Comparison of ENCODE assay signal across 13 cellular contexts in the genomic region with DNA sequence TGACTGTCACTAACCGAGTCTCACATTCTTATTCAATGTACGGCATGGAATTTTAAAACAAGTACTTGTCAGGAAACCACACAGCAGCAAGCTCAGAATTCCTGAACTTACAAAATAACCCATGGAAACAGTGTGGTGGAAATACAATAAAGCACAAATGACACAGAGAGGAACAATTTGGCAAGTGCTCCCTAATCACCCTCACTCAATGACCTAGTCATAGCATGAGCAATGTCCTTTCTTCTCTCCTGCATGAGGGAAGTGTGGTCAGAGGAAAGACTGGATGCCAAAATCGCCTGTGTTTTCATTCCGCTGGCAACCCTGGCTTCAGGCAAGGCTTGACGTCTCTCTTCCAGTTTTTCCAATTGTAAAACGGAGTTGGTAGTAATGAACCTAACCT.
A peak's percentile ranks its signal among the peaks of the same experiment; 100 is the strongest.
DNase-seq lines count a peak whose midpoint lies in the region; ATAC-seq, FAIRE-seq and TF ChIP-seq lines count a peak whose summit lies in the region.
"Had no signal": no experiment of that assay in that cellular context is flagged by ENCODE, and none has a peak within 500 bp of the region (broad histone marks: within the 10 kb centered on the region; RNA-seq: fewer than 3 reads in every experiment).

No MANE protein-coding gene starts in this region.

- BruUV-seq in mammary epithelial cell (replicated peaks; lab: Mats Ljungman, UMichigan): no TSS peak
- BruUV-seq in Calu3 (replicated peaks; lab: Mats Ljungman, UMichigan): no TSS peak

- H3K36me3 Mint-ChIP-seq in Calu3 (ENCODE audit: insufficient read depth, unreplicated experiment): no peaks in the 10 kb centered on the region

- no peaks in the 10 kb centered on the region for H3K27me3 ChIP-seq in mammary epithelial cell (ENCODE audit: insufficient read depth, low read length)

- H3K4me3 Mint-ChIP-seq in Calu3 (ENCODE audit: low read depth, unreplicated experiment): no peak overlapping the region
- H3K4me3 Mint-ChIP-seq: activated CD4-positive, alpha-beta T cell treated with anti-CD3 and anti-CD28 coated beads, Interleukin-2, amount 10 ng/mL, durations not matched to agents 24 days and 14 days had no signal

- in situ Hi-C loops in mammary epithelial cell (cut with MboI; ENCODE audit: low sequenced_read_pairs in 2 of 2): no loop called here

- no peak overlapping the region for H2AFZ ChIP-seq in mammary epithelial cell (ENCODE audit: low read depth, low read length)

- H3K4me1 ChIP-seq in mammary epithelial cell (ENCODE audit: insufficient read depth, low read length): peaks cover 13% of the 10 kb centered on the region

- WGBS in mammary epithelial cell (ENCODE audit: low coverage, missing lambda C conversion rate): 0% methylated on average over 6 of the region's 6 CpGs

- H3K9ac ChIP-seq in mammary epithelial cell (ENCODE audit: insufficient read depth, low read length): no peak overlapping the region

- POLR2A ChIA-PET in AG04449 (lab: Yijun Ruan, JAX): interaction anchor here (0.9 kb wide), 1 partner anchor 284 kb away, joined by 3 read pairs; no protein-coding TSS in a partner anchor

- H3K4me3 ChIP-seq in AG04449 (ENCODE audit: low read depth, low read length) (no peak overlapping the region), mammary epithelial cell (replicated peaks in 1 of 3; ENCODE audit: insufficient read depth in 1 of 3, low read depth in 2 of 3, low read length in 3 of 3) (no peak overlapping the region)

- peak; percentile 68 for FAIRE-seq in HTR-8/SVneo (lab: Jason Lieb, UNC)

- H3K27me3 Mint-ChIP-seq in Calu3 (ENCODE audit: unreplicated experiment): no peaks in the 10 kb centered on the region
- H3K27me3 Mint-ChIP-seq: activated CD4-positive, alpha-beta T cell treated with anti-CD3 and anti-CD28 coated beads, Interleukin-2, amount 10 ng/mL, durations not matched to agents 24 days and 14 days had no signal

- no peaks in the 10 kb centered on the region for H4K20me1 ChIP-seq in mammary epithelial cell (ENCODE audit: insufficient read depth, low read length)

- TF ChIP-seq CTCF in AG04449 (IDR thresholded peaks at IDR 0.05; ENCODE audit: insufficient read depth, low read length, missing control alignments): no peak
- TF ChIP-seq CTCF in mammary epithelial cell (conservative IDR thresholded peaks at IDR 0.05 in 1 of 2, IDR thresholded peaks at IDR 0.05 in 1 of 2; ENCODE audit: extremely low read depth in 1 of 2, insufficient read depth in 1 of 2, low read depth in 1 of 2, low read length in 2 of 2): no peak
- no peak for TF ChIP-seq CTCF in Calu3 (IDR thresholded peaks at IDR 0.05; ENCODE audit: unreplicated experiment)

- H3K36me3 ChIP-seq in mammary epithelial cell (ENCODE audit: insufficient read depth, low read length): no peaks in the 10 kb centered on the region

- intact Hi-C loops in mammary epithelial cell (cut with micrococcal nuclease) (loop anchor here (1.0 kb wide), 1 partner anchor 32 kb away; no protein-coding TSS in a partner anchor), Calu3 (cut with micrococcal nuclease; ENCODE audit: unreplicated experiment) (no loop called here)

- no peaks in the 10 kb centered on the region for H3K9me3 Mint-ChIP-seq in Calu3 (ENCODE audit: low read depth, unreplicated experiment)
- H3K9me3 Mint-ChIP-seq: activated CD4-positive, alpha-beta T cell treated with anti-CD3 and anti-CD28 coated beads, Interleukin-2, amount 10 ng/mL, durations not matched to agents 24 days and 14 days had no signal

- H3K4me1 Mint-ChIP-seq in Calu3 (ENCODE audit: low read depth, unreplicated experiment): no peaks in the 10 kb centered on the region
- H3K4me1 Mint-ChIP-seq: activated CD4-positive, alpha-beta T cell treated with anti-CD3 and anti-CD28 coated beads, Interleukin-2, amount 10 ng/mL, durations not matched to agents 24 days and 14 days had no signal

- ATAC-seq in GM21529 (IDR thresholded peaks at IDR 0.05; ENCODE audit: unreplicated experiment): no peak
- no peak for ATAC-seq in GM18498 (IDR thresholded peaks at IDR 0.05; ENCODE audit: unreplicated experiment)

- CTCF ChIA-PET in AG04449 (lab: Yijun Ruan, JAX): interaction anchor here (1.3 to 3.3 kb wide), 2 partner anchors 10 to 160 kb away, joined by 4 to 10 read pairs; no protein-coding TSS in a partner anchor
- CTCF ChIA-PET in mammary epithelial cell (lab: Charles Lee; ENCODE audit: low non-redundant PET): interaction anchor here (0.6 kb wide), 1 partner anchor 130 kb away, joined by 3 read pairs; no protein-coding TSS in a partner anchor
- CTCF ChIA-PET in Calu3 (lab: Charles Lee): no interaction called here

- H3K79me2 ChIP-seq in mammary epithelial cell (ENCODE audit: insufficient read depth, low read length): no peaks in the 10 kb centered on the region

- dilution Hi-C loops in mammary epithelial cell (cut with HindIII; ENCODE audit: low sequenced_read_pairs): no loop called here

- no peaks in the 10 kb centered on the region for H3K9me3 ChIP-seq in mammary epithelial cell (replicated peaks; ENCODE audit: insufficient read depth, low read length)

- peak; percentile 95 for DNase-seq in AG04449 (ENCODE audit: low read depth, low spot score)
- DNase-seq in HTR-8/SVneo (ENCODE audit: insufficient read length, low spot score): peak; percentile 29
- peak; percentile 90 for DNase-seq in mammary epithelial cell
- peak; percentile 60 for DNase-seq in islet precursor cell
- no peak for DNase-seq in SHP77 treated with DMSO at 0.1 percent for 48 hours (lab: John Stamatoyannopoulos, UW)
- no peak for DNase-seq in Calu3
- DNase-seq: activated CD4-positive, alpha-beta T cell treated with anti-CD3 and anti-CD28 coated beads, Interleukin-2, amount 10 ng/mL, durations not matched to agents 24 days and 14 days; activated naive CD4-positive, alpha-beta T cell treated with Interleukin-2 at 50 U/mL for 16 hours; cortex of kidney; Kasumi-1; NCI-H345 had no signal

- peak overlapping the region; percentile 29 for H3K4me2 ChIP-seq in mammary epithelial cell (ENCODE audit: insufficient read depth, low read depth, low read length)

- H3K27ac ChIP-seq in mammary epithelial cell (ENCODE audit: insufficient read depth, low read depth, low read length): peak overlapping the region; percentile 5

- no peak overlapping the region for H3K27ac Mint-ChIP-seq in Calu3 (ENCODE audit: unreplicated experiment)
- H3K27ac Mint-ChIP-seq: activated CD4-positive, alpha-beta T cell treated with anti-CD3 and anti-CD28 coated beads, Interleukin-2, amount 10 ng/mL, durations not matched to agents 24 days and 14 days had no signal

Comparison
In these comparisons a context has a peak if more than half of its experiments do, and no peak if none do; other contexts are left out.
1. DNase-seq: peak in AG04449 (single experiment), HTR-8/SVneo (single experiment), mammary epithelial cell (single experiment) and islet precursor cell (single experiment); none in SHP77 treated with DMSO at 0.1 percent for 48 hours (single experiment) and Calu3 (single experiment).